8 cellular contexts compared by ENCODE assay signal in the genomic region with DNA sequence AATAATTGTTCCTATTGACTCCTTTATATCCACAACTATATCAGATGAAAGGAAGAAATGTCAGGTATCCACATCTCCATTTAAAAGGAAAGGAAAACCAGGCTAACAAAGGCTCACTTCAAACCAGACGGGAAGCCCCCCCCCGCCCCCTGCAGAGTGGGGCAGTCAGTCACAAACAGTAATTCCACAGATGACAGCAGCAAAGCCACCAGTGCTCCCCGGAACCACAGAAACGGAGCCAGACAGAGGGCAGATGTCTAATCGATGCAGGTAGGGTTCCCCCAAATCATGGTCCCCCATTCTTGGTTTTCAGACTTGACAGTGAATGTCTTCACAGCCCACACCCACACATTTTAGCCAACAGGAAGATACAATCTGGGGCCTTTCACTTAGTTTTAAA.
A peak's percentile ranks its signal among the peaks of the same experiment; 100 is the strongest.
DNase-seq lines count a peak whose midpoint lies in the region; ATAC-seq, FAIRE-seq and TF ChIP-seq lines count a peak whose summit lies in the region.

No MANE protein-coding gene starts in this region.

- no peaks in the 10 kb centered on the region for H3K9me2 ChIP-seq in GM23338 (ENCODE audit: insufficient read depth)

- H3K36me3 ChIP-seq in GM23338 (ENCODE audit: insufficient read depth) (no peaks in the 10 kb centered on the region; the same call in 1 of the 2 replicates), OCI-LY3 (replicated peaks; ENCODE audit: low read depth, low read length) (peaks cover 15% of the 10 kb centered on the region), astrocyte (ENCODE audit: insufficient read depth, low read length) (peaks cover 9% of the 10 kb centered on the region), prostate gland (no peaks in the 10 kb centered on the region)

- peaks cover 8% of the 10 kb centered on the region for H3F3A ChIP-seq in GM23338 (replicated peaks; ENCODE audit: low read depth)

- H3K4me3 Mint-ChIP-seq in GM23338 (peak overlapping the region; percentile 59), astrocyte (ENCODE audit: unreplicated experiment) (peak overlapping the region; percentile 76)

- H3K27me3 Mint-ChIP-seq in GM23338 (ENCODE audit: insufficient read depth, low read depth, poor library complexity) = peaks cover 2% of the 10 kb centered on the region
- H3K27me3 Mint-ChIP-seq in astrocyte (ENCODE audit: low read depth, unreplicated experiment) = no peaks in the 10 kb centered on the region

- H3K9me3 Mint-ChIP-seq in GM23338 = no peaks in the 10 kb centered on the region
- H3K9me3 Mint-ChIP-seq in astrocyte (ENCODE audit: unreplicated experiment) = no peaks in the 10 kb centered on the region

- no peak overlapping the region; the same call in 1 of the 2 replicates for H3K9ac ChIP-seq in OCI-LY3 (ENCODE audit: low read length)
- peak overlapping the region; percentile 47 for H3K9ac ChIP-seq in astrocyte (ENCODE audit: low read length)

- TF ChIP-seq CTCF in GM23338 (conservative IDR thresholded peaks at IDR 0.05; ENCODE audit: low read depth in 2 of 2) = no peak
- TF ChIP-seq CTCF in OCI-LY3 (IDR thresholded peaks at IDR 0.05; ENCODE audit: low read depth, low read length) = no peak
- no peak for TF ChIP-seq CTCF in astrocyte (IDR thresholded peaks at IDR 0.05; ENCODE audit: insufficient read depth, low read depth, low read length)
- no peak for TF ChIP-seq CTCF in prostate gland (IDR thresholded peaks at IDR 0.05)

- H3K4me2 ChIP-seq in GM23338 (peak overlapping the region; percentile 69), OCI-LY3 (ENCODE audit: low read length) (peak overlapping the region; percentile 90), astrocyte (ENCODE audit: low read length) (peak overlapping the region; percentile 75)

- H4K20me1 ChIP-seq in GM23338 (replicated peaks; ENCODE audit: insufficient read depth) (peaks cover 28% of the 10 kb centered on the region), OCI-LY3 (ENCODE audit: insufficient read depth, low read length) (peaks cover 66% of the 10 kb centered on the region), astrocyte (ENCODE audit: insufficient read depth, low read length) (no peaks in the 10 kb centered on the region)

- peak overlapping the region; percentile 26; the same call in 1 of the 2 replicates for H3K4me3 ChIP-seq in GM23338
- H3K4me3 ChIP-seq in OCI-LY3 (ENCODE audit: low read length) = peak overlapping the region; percentile 65
- H3K4me3 ChIP-seq in astrocyte (ENCODE audit: insufficient read depth, low read depth, low read length) = no peak overlapping the region
- no peak overlapping the region for H3K4me3 ChIP-seq in prostate gland

- H3K27me3 ChIP-seq in GM23338 (ENCODE audit: insufficient read depth) = no peaks in the 10 kb centered on the region
- no peaks in the 10 kb centered on the region for H3K27me3 ChIP-seq in OCI-LY3 (ENCODE audit: low read depth, low read length)
- no peaks in the 10 kb centered on the region for H3K27me3 ChIP-seq in astrocyte (ENCODE audit: insufficient read depth, low read length)
- H3K27me3 ChIP-seq in prostate gland (replicated peaks; ENCODE audit: insufficient read depth) = no peaks in the 10 kb centered on the region

- WGBS in prostate gland = 32% methylated on average over 5 of the region's 5 CpGs

- FAIRE-seq in GM12891 (lab: Jason Lieb, UNC) (no peak), astrocyte (lab: Jason Lieb, UNC) (no peak)

- H3K9me3 ChIP-seq in OCI-LY3 (ENCODE audit: insufficient read depth, low read length) (no peaks in the 10 kb centered on the region), astrocyte (ENCODE audit: insufficient read depth, low read depth, low read length) (no peaks in the 10 kb centered on the region), prostate gland (no peaks in the 10 kb centered on the region)

- H3K4me1 ChIP-seq in GM23338 (ENCODE audit: insufficient read depth) = peaks cover 50% of the 10 kb centered on the region
- H3K4me1 ChIP-seq in OCI-LY3 (ENCODE audit: low read length) = peaks cover 35% of the 10 kb centered on the region
- peaks cover 41% of the 10 kb centered on the region for H3K4me1 ChIP-seq in astrocyte (ENCODE audit: insufficient read depth, low read length)
- peaks cover 9% of the 10 kb centered on the region for H3K4me1 ChIP-seq in prostate gland (replicated peaks)

- peaks cover 77% of the 10 kb centered on the region for H3K79me2 ChIP-seq in GM23338 (replicated peaks; ENCODE audit: insufficient read depth)
- peaks cover 39% of the 10 kb centered on the region for H3K79me2 ChIP-seq in OCI-LY3 (ENCODE audit: low read length)
- H3K79me2 ChIP-seq in astrocyte (ENCODE audit: insufficient read depth, low read length) = peaks cover 62% of the 10 kb centered on the region

- TF ChIP-seq POLR2A in GM12891 (IDR thresholded peaks at IDR 0.05; ENCODE audit: low read depth, low read length) (no peak), prostate gland (IDR thresholded peaks at IDR 0.05) (no peak)

- peaks cover 43% of the 10 kb centered on the region for H3K36me3 Mint-ChIP-seq in GM23338 (ENCODE audit: low read depth)
- peaks cover 24% of the 10 kb centered on the region for H3K36me3 Mint-ChIP-seq in astrocyte (ENCODE audit: low read depth, unreplicated experiment)

- H3K27ac Mint-ChIP-seq in GM23338 = peak overlapping the region; percentile 42; the same call in 1 of the 2 replicates
- peak overlapping the region; percentile 100 for H3K27ac Mint-ChIP-seq in astrocyte (ENCODE audit: unreplicated experiment)

- H3K4me1 Mint-ChIP-seq in GM23338 = peaks cover 62% of the 10 kb centered on the region
- H3K4me1 Mint-ChIP-seq in astrocyte (ENCODE audit: low read depth, unreplicated experiment) = peaks cover 50% of the 10 kb centered on the region

- H2AFZ ChIP-seq in GM23338 (no peak overlapping the region), OCI-LY3 (ENCODE audit: low read depth, low read length) (no peak overlapping the region), astrocyte (ENCODE audit: low read depth, low read length) (no peak overlapping the region)

- DNase-seq in GM12891 (ENCODE audit: insufficient read length, low spot score) = peak; percentile 64
- DNase-seq in GM23338 (ENCODE audit: low spot score) = peak; percentile 80
- no peak for DNase-seq in astrocyte (ENCODE audit: low read depth)
- DNase-seq in prostate gland (ENCODE audit: low spot score) = no peak
- DNase-seq in HK-2 (ENCODE audit: unreplicated experiment) = no peak
- DNase-seq in DMS114 treated with DMSO at 0.1 percent for 48 hours (lab: John Stamatoyannopoulos, UW; ENCODE audit: unreplicated experiment) = no peak

- H3K27ac ChIP-seq in GM23338 (ENCODE audit: low read depth) (peak overlapping the region; percentile 67), OCI-LY3 (ENCODE audit: low read length) (peak overlapping the region; percentile 17; the same call in 1 of the 2 replicates), astrocyte (ENCODE audit: low read depth, low read length) (peak overlapping the region; percentile 82), prostate gland (peak overlapping the region; percentile 6 to 22)

- ATAC-seq in GM23338 (peak; percentile 14; the same call in 2 of the 3 replicates), GM18520 (IDR thresholded peaks at IDR 0.05; ENCODE audit: unreplicated experiment) (no peak)

- intact Hi-C loops in prostate gland (cut with DNase I) = no loop called here

TF ChIP-seq in GM12891, 5 proteins besides CTCF, POLR2A, EP300 and RAD21:
- TF ChIP-seq TAF1 (IDR thresholded peaks at IDR 0.05; ENCODE audit: low read depth, low read length) (no peak), SPI1 (IDR thresholded peaks at IDR 0.05; ENCODE audit: low read depth, low read length) (no peak), POU2F2 (IDR thresholded peaks at IDR 0.05; ENCODE audit: low read depth, low read length) (no peak)

TF ChIP-seq in GM23338, 12 proteins besides CTCF, POLR2A, EP300 and RAD21:
- TF ChIP-seq, protein P1, sequence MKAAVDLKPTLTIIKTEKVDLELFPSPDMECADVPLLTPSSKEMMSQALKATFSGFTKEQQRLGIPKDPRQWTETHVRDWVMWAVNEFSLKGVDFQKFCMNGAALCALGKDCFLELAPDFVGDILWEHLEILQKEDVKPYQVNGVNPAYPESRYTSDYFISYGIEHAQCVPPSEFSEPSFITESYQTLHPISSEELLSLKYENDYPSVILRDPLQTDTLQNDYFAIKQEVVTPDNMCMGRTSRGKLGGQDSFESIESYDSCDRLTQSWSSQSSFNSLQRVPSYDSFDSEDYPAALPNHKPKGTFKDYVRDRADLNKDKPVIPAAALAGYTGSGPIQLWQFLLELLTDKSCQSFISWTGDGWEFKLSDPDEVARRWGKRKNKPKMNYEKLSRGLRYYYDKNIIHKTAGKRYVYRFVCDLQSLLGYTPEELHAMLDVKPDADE (IDR thresholded peaks at IDR 0.05) = peak; percentile 58; the same call in 1 of the 2 replicates
- TF ChIP-seq EZH2phosphoT487 (IDR thresholded peaks at IDR 0.05; ENCODE audit: unreplicated experiment) = no peak

Comparison
In these comparisons a context has a peak if more than half of its experiments do, and no peak if none do; other contexts are left out.
1. DNase-seq: peak in GM12891 (single experiment) and GM23338 (single experiment); none in astrocyte (single experiment), prostate gland (single experiment), HK-2 (single experiment) and DMS114 treated with DMSO at 0.1 percent for 48 hours (single experiment).
2. H3K27ac ChIP-seq: peak in every context shown above with its lines; median percentile 82 in astrocyte; 67 in GM23338; 17 in OCI-LY3; 14 in prostate gland.
3. H3K4me3 ChIP-seq: peak in GM23338 (single experiment) and OCI-LY3 (single experiment); none in astrocyte (single experiment) and prostate gland (0 of 2).
4. Peak in every context shown above with its lines, with median percentiles within 50 percentile points of each other: H3K4me2 ChIP-seq.